In the genomic region with DNA sequence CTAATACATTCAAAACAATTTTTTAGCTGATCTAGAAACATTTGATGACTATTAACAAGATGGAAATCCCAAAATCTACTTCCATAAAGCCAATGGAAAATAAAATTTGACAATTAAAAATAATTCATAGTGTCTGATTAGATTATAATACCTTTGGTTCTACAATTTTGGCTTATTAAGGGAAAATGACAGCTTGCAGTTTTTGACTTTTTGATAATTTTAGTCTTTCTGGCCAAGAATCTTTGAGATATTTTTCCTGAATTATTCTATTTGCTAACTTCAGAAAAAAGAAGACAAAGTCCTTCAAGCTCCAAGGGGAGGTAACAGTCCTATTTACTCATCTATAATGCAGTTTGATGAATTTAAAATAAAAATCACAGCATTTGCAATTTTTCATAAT, we compare ENCODE assay signal across 22 cellular contexts. TPM values are rescaled to one million over a fixed set of nuclear protein-coding genes. Genes with fewer than 3 reads are reported as not detected.
DNase-seq lines count a peak whose midpoint lies in the region; ATAC-seq, FAIRE-seq and TF ChIP-seq lines count a peak whose summit lies in the region.
"Had no signal": no experiment of that assay in that cellular context is flagged by ENCODE, and none has a peak within 500 bp of the region (broad histone marks: within the 10 kb centered on the region; RNA-seq: fewer than 3 reads in every experiment).

No MANE protein-coding gene starts in this region.

- no peak overlapping the region for H2BK120ac ChIP-seq in IMR-90 (ENCODE audit: low read depth, low read length)

- no peaks in the 10 kb centered on the region for H3K27me3 ChIP-seq in HepG2 (ENCODE audit: control insufficient read depth in 1 of 2, insufficient read depth in 2 of 2, low read length in 2 of 2)
- no peaks in the 10 kb centered on the region for H3K27me3 ChIP-seq in right lobe of liver
- no peaks in the 10 kb centered on the region for H3K27me3 ChIP-seq in IMR-90 (ENCODE audit: control insufficient read depth, insufficient read depth, low read length)
- no peaks in the 10 kb centered on the region for H3K27me3 ChIP-seq in K562 (ENCODE audit: control insufficient read depth in 2 of 2, insufficient read depth in 2 of 2, low read length in 2 of 2)
- H3K27me3 ChIP-seq: BE2C; BLaER1 treated with 17β-estradiol and CSF1 and Interleukin-3, amounts not matched to agents 10 nM and 100 nM had no signal

- H3K18ac ChIP-seq in IMR-90 (ENCODE audit: low read depth, low read length) = no peak overlapping the region

- H3K27ac ChIP-seq in HepG2 (ENCODE audit: extremely low read length, insufficient read depth, low read length) (no peak overlapping the region), right lobe of liver (no peak overlapping the region), IMR-90 (ENCODE audit: insufficient read depth, low read length) (no peak overlapping the region), K562 (ENCODE audit: extremely low read depth, low read depth, low read length) (no peak overlapping the region)
- H3K27ac ChIP-seq: BLaER1 treated with 17β-estradiol and CSF1 and Interleukin-3, amounts not matched to agents 10 nM and 100 nM had no signal

- H3K79me1 ChIP-seq in IMR-90 (ENCODE audit: low read depth in 1 of 2, low read length in 2 of 2) = peaks cover 7% of the 10 kb centered on the region in 2 experiments; a peak in 3 of 4 replicates

- H3K36me3 ChIP-seq in HepG2 (replicated peaks in 1 of 2; ENCODE audit: control insufficient read depth in 1 of 2, insufficient read depth in 2 of 2, low read length in 2 of 2) (peaks cover 16 to 83% of the 10 kb centered on the region in 2 experiments), right lobe of liver (peaks cover 0 to 85% (median 17%) of the 10 kb centered on the region in 4 donors), IMR-90 (ENCODE audit: control insufficient read depth, insufficient read depth, low read length) (peaks cover 27% of the 10 kb centered on the region), K562 (ENCODE audit: control insufficient read depth, insufficient read depth, low read length) (peaks cover 74% of the 10 kb centered on the region)
- H3K36me3 ChIP-seq: BE2C had no signal

- intact Hi-C loops in HepG2 (cut with micrococcal nuclease; ENCODE audit: unreplicated experiment) = no loop called here
- intact Hi-C loops in right lobe of liver (cut with DNase I) = no loop called here
- intact Hi-C loops in IMR-90 (cut with micrococcal nuclease) = no loop called here
- intact Hi-C loops in K562 (cut with micrococcal nuclease) = no loop called here

- peaks cover 52% of the 10 kb centered on the region for H3K36me3 Mint-ChIP-seq in activated CD4-positive, alpha-beta T cell treated with anti-CD3 and anti-CD28 coated beads, Interleukin-2, amount 10 ng/mL, durations not matched to agents 7 days and 5 days (ENCODE audit: low read depth)

- H2AK9ac ChIP-seq in IMR-90 (replicated peaks; ENCODE audit: low read depth, low read length, poor library complexity) = no peak overlapping the region

- TF ChIP-seq RAD21 in HepG2 (CRISPR knock-in tag; IDR thresholded peaks at IDR 0.05) = no peak
- TF ChIP-seq RAD21 in IMR-90 (IDR thresholded peaks at IDR 0.05; ENCODE audit: low read length) = no peak
- TF ChIP-seq RAD21 in K562 (CRISPR knock-in tag; conservative IDR thresholded peaks at IDR 0.05 in 1 of 2, IDR thresholded peaks at IDR 0.05 in 1 of 2) = no peak

- CTCF ChIA-PET in HepG2 (lab: Yijun Ruan, JAX; ENCODE audit: low intra/inter-chr PET ratio, low total read pairs) (no interaction called here), IMR-90 (lab: Yijun Ruan, JAX) (interaction anchor here (0.7 kb wide), 2 partner anchors 17 to 284 kb away, joined by 3 to 6 read pairs; no protein-coding TSS in a partner anchor), K562 (lab: Yijun Ruan, JAX; ENCODE audit: low intra/inter-chr PET ratio) (no interaction called here)
- CTCF ChIA-PET in activated CD4-positive, alpha-beta T cell treated with anti-CD3 and anti-CD28 coated beads, Interleukin-2, amount 10 ng/mL, durations not matched to agents 7 days and 5 days (lab: Charles Lee) = interaction anchor here (1.0 kb wide), 1 partner anchor 21 kb away, joined by 3 read pairs; no protein-coding TSS in a partner anchor

- H3K27ac Mint-ChIP-seq in activated CD4-positive, alpha-beta T cell treated with anti-CD3 and anti-CD28 coated beads, Interleukin-2, amount 10 ng/mL, durations not matched to agents 7 days and 5 days = no peak overlapping the region
- H3K27ac Mint-ChIP-seq: CD14-positive monocyte; CD4-positive, alpha-beta T cell; GM23338; H9 had no signal

- no peak overlapping the region for H2BK5ac ChIP-seq in IMR-90 (ENCODE audit: low read depth, low read length, poor library complexity, severe bottlenecking)

- no peaks in the 10 kb centered on the region for H3K4me1 ChIP-seq in HepG2 (ENCODE audit: insufficient read depth, low read length)
- no peaks in the 10 kb centered on the region for H3K4me1 ChIP-seq in right lobe of liver
- H3K4me1 ChIP-seq in IMR-90 (ENCODE audit: control insufficient read depth, insufficient read depth, low read length) = no peaks in the 10 kb centered on the region
- H3K4me1 ChIP-seq in K562 (replicated peaks in 1 of 2; ENCODE audit: control insufficient read depth in 2 of 2, insufficient read depth in 2 of 2, low read length in 2 of 2) = no peaks in the 10 kb centered on the region
- H3K4me1 ChIP-seq: BE2C; BLaER1 treated with 17β-estradiol and CSF1 and Interleukin-3, amounts not matched to agents 10 nM and 100 nM had no signal

- no peak for TF ChIP-seq EP300 in HepG2 (IDR thresholded peaks at IDR 0.05; ENCODE audit: low read depth in 2 of 2, low read length in 2 of 2)
- no peak for TF ChIP-seq EP300 in HepG2 (CRISPR knock-in tag; IDR thresholded peaks at IDR 0.05; ENCODE audit: borderline replicate concordance)
- no peak for TF ChIP-seq EP300 in K562 (IDR thresholded peaks at IDR 0.05; ENCODE audit: low read length)

- H3K4me3 Mint-ChIP-seq in activated CD4-positive, alpha-beta T cell treated with anti-CD3 and anti-CD28 coated beads, Interleukin-2, amount 10 ng/mL, durations not matched to agents 7 days and 5 days = no peak overlapping the region
- H3K4me3 Mint-ChIP-seq: CD14-positive monocyte; CD4-positive, alpha-beta T cell; CD8-positive, alpha-beta memory T cell; GM23338; H9 had no signal

- dilution Hi-C loops in IMR-90 (cut with HindIII; ENCODE audit: low sequenced_read_pairs, unreplicated experiment) = no loop called here

- no TSS peak for BruUV-seq in HepG2 (replicated peaks; lab: Mats Ljungman, UMichigan)
- no TSS peak for BruUV-seq in IMR-90 (replicated peaks; lab: Mats Ljungman, UMichigan)
- no TSS peak for BruUV-seq in K562 (replicated peaks; lab: Mats Ljungman, UMichigan)

- H3K4me2 ChIP-seq in HepG2 (ENCODE audit: low read depth, low read length) (no peak overlapping the region), IMR-90 (ENCODE audit: low read depth, low read length) (no peak overlapping the region), K562 (ENCODE audit: insufficient read depth, low read length) (no peak overlapping the region)
- H3K4me2 ChIP-seq: BLaER1 treated with 17β-estradiol and CSF1 and Interleukin-3, amounts not matched to agents 10 nM and 100 nM; GM23338 had no signal

- no peak overlapping the region for H4K8ac ChIP-seq in IMR-90 (ENCODE audit: low read depth in 2 of 2, low read length in 2 of 2)

- DNase-seq in HepG2 (ENCODE audit: low spot score) (no peak), right lobe of liver (no peak), IMR-90 (no peak), K562 (ENCODE audit: extremely low read depth in 1 of 4, low spot score in 3 of 4) (no peak)
- no peak for DNase-seq in activated CD4-positive, alpha-beta T cell treated with anti-CD3 and anti-CD28 coated beads, Interleukin-2, amount 10 ng/mL, durations not matched to agents 7 days and 5 days
- DNase-seq: 8988T; BE2C; CD4-positive, alpha-beta T cell; CD8-positive, alpha-beta memory T cell; DMS 273 treated with DMSO at 0.1 percent for 48 hours; DMS79; EL; GF-D8; H9 had no signal

- no peak overlapping the region for H3K4me3 ChIP-seq in HepG2 (replicated peaks in 1 of 3; ENCODE audit: insufficient read depth in 1 of 3, low read depth in 2 of 3, low read length in 3 of 3)
- H3K4me3 ChIP-seq in right lobe of liver = no peak overlapping the region
- no peak overlapping the region for H3K4me3 ChIP-seq in IMR-90 (ENCODE audit: insufficient read depth, low read depth, low read length)
- H3K4me3 ChIP-seq in K562 = no peak overlapping the region
- H3K4me3 ChIP-seq: BLaER1 treated with 17β-estradiol and CSF1 and Interleukin-3, amounts not matched to agents 10 nM and 100 nM; GM23338 had no signal

- H3K56ac ChIP-seq in IMR-90 (ENCODE audit: extremely low read depth, insufficient read depth, low read length) = no peak overlapping the region

- H3K9me3 ChIP-seq in HepG2 (ENCODE audit: low read length) (no peaks in the 10 kb centered on the region), right lobe of liver (no peaks in the 10 kb centered on the region), IMR-90 (ENCODE audit: control insufficient read depth, insufficient read depth, low read length) (no peaks in the 10 kb centered on the region), K562 (replicated peaks; ENCODE audit: control insufficient read depth, insufficient read depth, low read depth, low read length) (no peaks in the 10 kb centered on the region)
- H3K9me3 ChIP-seq: BE2C; BLaER1 treated with 17β-estradiol and CSF1 and Interleukin-3, amounts not matched to agents 10 nM and 100 nM had no signal

- no peak overlapping the region for H4K5ac ChIP-seq in IMR-90 (ENCODE audit: low read depth, low read length)

- no peaks in the 10 kb centered on the region for H3K27me3 Mint-ChIP-seq in activated CD4-positive, alpha-beta T cell treated with anti-CD3 and anti-CD28 coated beads, Interleukin-2, amount 10 ng/mL, durations not matched to agents 7 days and 5 days
- H3K27me3 Mint-ChIP-seq: CD4-positive, alpha-beta T cell; CD8-positive, alpha-beta memory T cell had no signal

- no peak overlapping the region for H2AFZ ChIP-seq in HepG2 (ENCODE audit: low read length)
- no peak overlapping the region for H2AFZ ChIP-seq in IMR-90 (replicated peaks; ENCODE audit: low read length, poor library complexity)
- H2AFZ ChIP-seq in K562 (ENCODE audit: low read depth, low read length) = no peak overlapping the region
- H2AFZ ChIP-seq: GM23338 had no signal

- no peak overlapping the region for H3K23ac ChIP-seq in IMR-90 (ENCODE audit: low read depth, low read length)

- H4K20me1 ChIP-seq in HepG2 (ENCODE audit: insufficient read depth, low read length) = no peaks in the 10 kb centered on the region
- no peaks in the 10 kb centered on the region for H4K20me1 ChIP-seq in IMR-90 (ENCODE audit: insufficient read depth, low read length)
- H4K20me1 ChIP-seq in K562 (replicated peaks; ENCODE audit: control insufficient read depth, insufficient read depth, low read length) = no peaks in the 10 kb centered on the region

- H3K9me1 ChIP-seq in IMR-90 (ENCODE audit: insufficient read depth, low read length) (no peaks in the 10 kb centered on the region), K562 (ENCODE audit: control insufficient read depth, insufficient read depth, low read length) (no peaks in the 10 kb centered on the region)

- H3K79me2 ChIP-seq in HepG2 (ENCODE audit: insufficient read depth, low read length) = no peaks in the 10 kb centered on the region
- no peaks in the 10 kb centered on the region for H3K79me2 ChIP-seq in K562 (ENCODE audit: control insufficient read depth, insufficient read depth, low read length)

- in situ Hi-C loops in HepG2 (cut with HindIII; ENCODE audit: extremely low pct_ligation_motif_present, low pct_unique_long_range_greater_than_20kb) (no loop called here), IMR-90 (cut with MboI; ENCODE audit: low sequenced_read_pairs) (no loop called here), K562 (cut with MboI) (no loop called here)

- no peak overlapping the region for H2BK20ac ChIP-seq in IMR-90 (ENCODE audit: low read depth, low read length)

- ATAC-seq in HepG2 = no peak
- ATAC-seq in right lobe of liver = no peak
- ATAC-seq in IMR-90 (ENCODE audit: low read depth) = no peak
- no peak for ATAC-seq in K562
- ATAC-seq in HG03520 (IDR thresholded peaks at IDR 0.05; ENCODE audit: unreplicated experiment) = no peak
- ATAC-seq: GM23338, HCT116 had no signal

- no peak for TF ChIP-seq POLR2A in HepG2 (IDR thresholded peaks at IDR 0.05; ENCODE audit: insufficient read depth in 1 of 2, low read depth in 2 of 2, low read length in 2 of 2)
- no peak for TF ChIP-seq POLR2A in right lobe of liver (IDR thresholded peaks at IDR 0.05)
- no peak for TF ChIP-seq POLR2A in IMR-90 (IDR thresholded peaks at IDR 0.05; ENCODE audit: low read depth, low read length)
- no peak for TF ChIP-seq POLR2A in K562 (conservative IDR thresholded peaks at IDR 0.05)

- H4K91ac ChIP-seq in IMR-90 (ENCODE audit: insufficient read depth, low read depth, low read length) = no peak overlapping the region

- H2AK5ac ChIP-seq in IMR-90 (ENCODE audit: low read depth, low read length) = no peak overlapping the region

- H3K9ac ChIP-seq in HepG2 (ENCODE audit: insufficient read depth, low read depth, low read length) = no peak overlapping the region
- no peak overlapping the region for H3K9ac ChIP-seq in IMR-90 (ENCODE audit: low read depth, low read length)
- no peak overlapping the region for H3K9ac ChIP-seq in K562 (ENCODE audit: insufficient read depth in 1 of 2, low read depth in 2 of 2, low read length in 2 of 2)
- H3K9ac ChIP-seq: BLaER1 treated with 17β-estradiol and CSF1 and Interleukin-3, amounts not matched to agents 10 nM and 100 nM had no signal

- no peak for FAIRE-seq in HepG2 (lab: Jason Lieb, UNC)
- no peak for FAIRE-seq in K562 (lab: Jason Lieb, UNC)
- FAIRE-seq: D721Med, GM12891, GM18507 had no signal

- no peaks in the 10 kb centered on the region for H3K9me3 Mint-ChIP-seq in activated CD4-positive, alpha-beta T cell treated with anti-CD3 and anti-CD28 coated beads, Interleukin-2, amount 10 ng/mL, durations not matched to agents 7 days and 5 days
- H3K9me3 Mint-ChIP-seq: CD14-positive monocyte; CD4-positive, alpha-beta T cell; CD8-positive, alpha-beta memory T cell; GM23338; H9 had no signal

- H3K4me1 Mint-ChIP-seq in activated CD4-positive, alpha-beta T cell treated with anti-CD3 and anti-CD28 coated beads, Interleukin-2, amount 10 ng/mL, durations not matched to agents 7 days and 5 days = no peaks in the 10 kb centered on the region
- H3K4me1 Mint-ChIP-seq: CD14-positive monocyte, GM23338, H9 had no signal

- POLR2A ChIA-PET in HepG2 (lab: Yijun Ruan, JAX) = no interaction called here
- POLR2A ChIA-PET in IMR-90 (lab: Charles Lee; ENCODE audit: unreplicated experiment) = interaction anchor here (0.6 kb wide), 1 partner anchor 155 kb away, joined by 12 read pairs; no protein-coding TSS in a partner anchor
- POLR2A ChIA-PET in K562 (lab: Yijun Ruan, JAX) = interaction anchor here (0.5 to 0.6 kb wide), 2 partner anchors 8 to 180 kb away, joined by 3 read pairs; no protein-coding TSS in a partner anchor
- POLR2A ChIA-PET in activated CD4-positive, alpha-beta T cell treated with anti-CD3 and anti-CD28 coated beads, Interleukin-2, amount 10 ng/mL, durations not matched to agents 7 days and 5 days (lab: Charles Lee) = no interaction called here

- no peak overlapping the region for H2BK15ac ChIP-seq in IMR-90 (ENCODE audit: low read depth, low read length)

- no peak overlapping the region for H3K14ac ChIP-seq in IMR-90 (replicated peaks; ENCODE audit: low read depth, low read length)

- TF ChIP-seq CTCF in HepG2 (CRISPR knock-in tag; IDR thresholded peaks at IDR 0.05) = no peak
- no peak for TF ChIP-seq CTCF in right lobe of liver (IDR thresholded peaks at IDR 0.05)
- no peak for TF ChIP-seq CTCF in IMR-90 (conservative IDR thresholded peaks at IDR 0.05; ENCODE audit: low read depth, low read length)
- no peak for TF ChIP-seq CTCF in K562 (IDR thresholded peaks at IDR 0.05 in 2 of 3, conservative IDR thresholded peaks at IDR 0.05 in 1 of 3; ENCODE audit: insufficient read depth in 2 of 3, low read depth in 1 of 3, low read length in 3 of 3)

- no peak overlapping the region for H3K4ac ChIP-seq in IMR-90 (ENCODE audit: low read depth, low read length)

RNA-seq across cellular contexts. Expression of gene MSH6, which starts 39.6 kb away (rescaled TPM):
- 113 and 168 TPM in 2 replicates for total RNA-seq in HepG2 (2016; rRNA removed; fragmentation: Illumina TruSeq; extraction: Trizol)
- 5.9 and 6.7 TPM in 2 replicates for total RNA-seq in HepG2 (2016; cell fraction: cytosol; rRNA removed; fragmentation: Illumina TruSeq; extraction: Trizol; ENCODE audit: low read depth)
- total RNA-seq in HepG2 (2016; cell fraction: insoluble cytoplasmic fraction; rRNA removed; fragmentation: Illumina TruSeq; extraction: Trizol) = 111 and 163 TPM in 2 replicates
- 14.7 and 15.3 TPM in 2 replicates for total RNA-seq in HepG2 (2016; cell fraction: membrane; rRNA removed; fragmentation: Illumina TruSeq; extraction: Trizol)
- 64.0 and 69.2 TPM in 2 replicates for total RNA-seq in HepG2 (2016; cell fraction: nucleus; rRNA removed; fragmentation: Illumina TruSeq; extraction: Trizol)
- polyA plus RNA-seq in HepG2 (2011; rRNA removed) = 18.1 and 20.8 TPM in 2 replicates
- polyA plus RNA-seq in HepG2 (2011; cell fraction: cytosol; rRNA removed) = 9.8 and 13.1 TPM in 2 replicates
- polyA plus RNA-seq in HepG2 (2011; cell fraction: nucleus; rRNA removed) = 12.9 and 13.6 TPM in 2 replicates
- polyA plus RNA-seq in HepG2 (2012) = 27.8 and 54.9 TPM in 2 replicates
- 0.76 and 1.1 TPM in 2 replicates for polyA plus RNA-seq in HepG2 (2016; cell fraction: cytosol; fragmentation: Illumina TruSeq; extraction: Trizol; ENCODE audit: low read depth)
- 91.7 and 97.3 TPM in 2 replicates for polyA plus RNA-seq in HepG2 (2016; cell fraction: insoluble cytoplasmic fraction; fragmentation: Illumina TruSeq; extraction: Trizol; ENCODE audit: low read depth)
- polyA plus RNA-seq in HepG2 (2016; cell fraction: membrane; fragmentation: Illumina TruSeq; extraction: Trizol; ENCODE audit: low read depth) = 2.1 and 3.5 TPM in 2 replicates
- polyA plus RNA-seq in HepG2 (2016; cell fraction: nucleus; fragmentation: Illumina TruSeq; extraction: Trizol; ENCODE audit: insufficient read depth, low read depth) = 63.1 and 63.5 TPM in 2 replicates
- polyA minus RNA-seq in HepG2 (2011; rRNA and poly(A)+ RNA removed; ENCODE audit: low replicate concordance) = 14.9 and 32.3 TPM in 2 replicates
- polyA minus RNA-seq in HepG2 (2011; cell fraction: cytosol; rRNA and poly(A)+ RNA removed) = 31.4 and 36.9 TPM in 2 replicates
- 36.4 and 40.2 TPM in 2 replicates for polyA minus RNA-seq in HepG2 (2011; cell fraction: nucleus; rRNA and poly(A)+ RNA removed)
- 10 to 100 TPM; 19.7 to 34.7 (median 23.0) TPM for total RNA-seq in right lobe of liver
- total RNA-seq in IMR-90 (2012; rRNA removed) = 48.9 and 72.5 TPM in 2 replicates
- 14.5 and 17.1 TPM in 2 replicates for polyA plus RNA-seq in IMR-90 (2012; rRNA removed)
- 3.5 and 5.5 TPM in 2 replicates for polyA plus RNA-seq in IMR-90 (2012; cell fraction: cytosol; rRNA removed)
- polyA plus RNA-seq in IMR-90 (2012; cell fraction: nucleus; rRNA removed; ENCODE audit: low replicate concordance) = 4.4 and 9.3 TPM in 2 replicates
- total RNA-seq in K562 (2011; cell fraction: chromatin; rRNA removed; ENCODE audit: low replicate concordance) = 38.9 and 108 TPM in 2 replicates
- 25.7 and 28.0 TPM in 2 replicates for total RNA-seq in K562 (2011; cell fraction: nucleolus; rRNA removed)
- 39.7 and 43.1 TPM in 2 replicates for total RNA-seq in K562 (2011; cell fraction: nucleoplasm; rRNA removed)
- total RNA-seq in K562 (2014; rRNA removed) = 72.3 and 112 TPM in 2 replicates
- total RNA-seq in K562 (2014; rRNA removed; fragmentation: Illumina TruSeq; extraction: Trizol) = 147 and 189 TPM in 2 replicates
- 107 and 122 TPM in 2 replicates for total RNA-seq in K562 (2015; rRNA removed; fragmentation: Illumina TruSeq; extraction: Trizol)
- 142 and 146 TPM in 2 replicates for total RNA-seq in K562 (2021)
- polyA plus RNA-seq in K562 (2011; rRNA removed) = 54.4 and 74.7 TPM in 2 replicates
- 29.7 and 38.7 TPM in 2 replicates for polyA plus RNA-seq in K562 (2011; cell fraction: cytosol; rRNA removed)
- 19.6 and 27.8 TPM in 2 replicates for polyA plus RNA-seq in K562 (2011; cell fraction: nucleus; rRNA removed)
- polyA plus RNA-seq in K562 (2012) = 54.1 and 63.9 TPM in 2 replicates
- polyA plus RNA-seq in K562 (2014; fragmentation: Illumina TruSeq; extraction: Trizol) = 99.9 and 127 TPM in 2 replicates
- 10 to 100 TPM; 15.3 to 30.3 TPM for polyA plus RNA-seq in K562 (2014; fragmentation: Nextera tagmentation; extraction: Ambion mirVana)
- polyA plus RNA-seq in K562 (2014; rRNA removed) = 78.0 and 80.5 TPM in 2 replicates
- 127 and 153 TPM in 2 replicates for polyA minus RNA-seq in K562 (2011; rRNA and poly(A)+ RNA removed)
- polyA minus RNA-seq in K562 (2011; cell fraction: cytosol; rRNA and poly(A)+ RNA removed) = 69.2 and 76.6 TPM in 2 replicates
- 16.4 and 32.9 TPM in 2 replicates for polyA minus RNA-seq in K562 (2011; cell fraction: nucleus; rRNA and poly(A)+ RNA removed)
- 10 to 100 TPM; 87.7 to 92.9 TPM for total RNA-seq in activated CD4-positive, alpha-beta T cell treated with anti-CD3 and anti-CD28 coated beads, Interleukin-2, amount 10 ng/mL, durations not matched to agents 7 days and 5 days

Comparison
In these comparisons a context has a peak if more than half of its experiments do, and no peak if none do; other contexts are left out.
1. CTCF ChIA-PET loops: an anchor here in IMR-90 (0.7 kb wide) and activated CD4-positive, alpha-beta T cell treated with anti-CD3 and anti-CD28 coated beads, Interleukin-2, amount 10 ng/mL, durations not matched to agents 7 days and 5 days (1.0 kb wide); none called in HepG2 and K562.
2. POLR2A ChIA-PET loops: an anchor here in IMR-90 (0.6 kb wide) and K562 (0.5 to 0.6 kb wide); none called in HepG2 and activated CD4-positive, alpha-beta T cell treated with anti-CD3 and anti-CD28 coated beads, Interleukin-2, amount 10 ng/mL, durations not matched to agents 7 days and 5 days.
3. Of the 241 proteins assayed by ChIP-seq in both HepG2 and K562: peak only in HepG2: MAFF; only in K562: MAFG; in both: MAFK; in neither: 238.